ENCODE assay signal across 10 cellular contexts in genomic region chr5:141835928-141836667, GRCh38. TPM values are rescaled to one million over a fixed set of nuclear protein-coding genes. Genes with fewer than 3 reads are reported as not detected.
DNase-seq lines count a peak whose midpoint lies in the region; ATAC-seq and TF ChIP-seq lines count a peak whose summit lies in the region.
"Had no signal": no experiment of that assay in that cellular context is flagged by ENCODE, and none has a peak within 500 bp of the region (broad histone marks: within the 10 kb centered on the region; RNA-seq: fewer than 3 reads in every experiment).

No MANE protein-coding gene starts in this region.

- no peaks in the 10 kb centered on the region for H3K9me3 Mint-ChIP-seq in activated naive CD8-positive, alpha-beta T cell (ENCODE audit: low read depth)
- no peaks in the 10 kb centered on the region for H3K9me3 Mint-ChIP-seq in activated naive CD8-positive, alpha-beta T cell treated with anti-CD3 and anti-CD28 coated beads, Interleukin-2, amount 50 U/mL, for 24 hours
- H3K9me3 Mint-ChIP-seq in endothelial cell (ENCODE audit: unreplicated experiment) = no peaks in the 10 kb centered on the region
- H3K9me3 Mint-ChIP-seq in naive thymus-derived CD4-positive, alpha-beta T cell = peaks cover 0 to 5% (median 0%) of the 10 kb centered on the region in 11 donors

- POLR2A ChIA-PET in naive thymus-derived CD4-positive, alpha-beta T cell (lab: Charles Lee) = no interaction called here

- H3K9me3 ChIP-seq in naive thymus-derived CD4-positive, alpha-beta T cell (ENCODE audit: control insufficient read depth in 2 of 3, low read length in 3 of 3) = no peaks in the 10 kb centered on the region
- H3K9me3 ChIP-seq in aorta (ENCODE audit: control insufficient read depth, low read length) = no peaks in the 10 kb centered on the region

- no peaks in the 10 kb centered on the region for H3K36me3 ChIP-seq in naive thymus-derived CD4-positive, alpha-beta T cell (ENCODE audit: control insufficient read depth in 2 of 3, insufficient read depth in 3 of 3, low read length in 3 of 3)
- H3K36me3 ChIP-seq in aorta (ENCODE audit: control insufficient read depth in 1 of 2, insufficient read depth in 2 of 2, low read length in 1 of 2) = no peaks in the 10 kb centered on the region
- H3K36me3 ChIP-seq: cardiac muscle cell had no signal

- intact Hi-C loops in naive thymus-derived CD4-positive, alpha-beta T cell (cut with micrococcal nuclease) = loop anchor here in 1 of 2 donors (1.0 kb wide), 1 partner anchor 13 kb away; no protein-coding TSS in a partner anchor
- intact Hi-C loops in aorta (cut with DNase I) = no loop called here

- H3K4me3 Mint-ChIP-seq in activated naive CD8-positive, alpha-beta T cell = peak overlapping the region; percentile 52
- no peak overlapping the region for H3K4me3 Mint-ChIP-seq in activated naive CD8-positive, alpha-beta T cell treated with anti-CD3 and anti-CD28 coated beads, Interleukin-2, amount 50 U/mL, for 24 hours
- H3K4me3 Mint-ChIP-seq in endothelial cell (ENCODE audit: unreplicated experiment) = peak overlapping the region; percentile 14
- H3K4me3 Mint-ChIP-seq in naive thymus-derived CD4-positive, alpha-beta T cell = peak overlapping the region in 7 of 10 donors; percentile 2 to 67 (median 48)

- in situ Hi-C loops in ACHN (cut with HindIII; ENCODE audit: low pct_ligation_motif_present, low pct_unique_long_range_greater_than_20kb, low sequenced_read_pairs) = no loop called here

- 10 to 14% methylated on average over 13 of the region's 13 CpGs for WGBS in aorta, 2 donors

- H3K27me3 Mint-ChIP-seq in activated naive CD8-positive, alpha-beta T cell = no peaks in the 10 kb centered on the region
- H3K27me3 Mint-ChIP-seq in activated naive CD8-positive, alpha-beta T cell treated with anti-CD3 and anti-CD28 coated beads, Interleukin-2, amount 50 U/mL, for 24 hours = no peaks in the 10 kb centered on the region
- H3K27me3 Mint-ChIP-seq in endothelial cell (ENCODE audit: unreplicated experiment) = peaks cover 9% of the 10 kb centered on the region
- peaks cover 0 to 13% (median 1%) of the 10 kb centered on the region in 5 donors for H3K27me3 Mint-ChIP-seq in naive thymus-derived CD4-positive, alpha-beta T cell

- H3K4me3 ChIP-seq in naive thymus-derived CD4-positive, alpha-beta T cell (ENCODE audit: low read length) = no peak overlapping the region
- H3K4me3 ChIP-seq in aorta (ENCODE audit: low read length in 2 of 2) = no peak overlapping the region
- H3K4me3 ChIP-seq: cardiac muscle cell, hepatocyte had no signal

- CTCF ChIA-PET in naive thymus-derived CD4-positive, alpha-beta T cell (lab: Charles Lee) = interaction anchor here (0.6 to 1.2 kb wide), 2 partner anchors 76 to 144 kb away, joined by 4 to 6 read pairs; no protein-coding TSS in a partner anchor

- no peaks in the 10 kb centered on the region for H3K36me3 Mint-ChIP-seq in activated naive CD8-positive, alpha-beta T cell
- no peaks in the 10 kb centered on the region for H3K36me3 Mint-ChIP-seq in activated naive CD8-positive, alpha-beta T cell treated with anti-CD3 and anti-CD28 coated beads, Interleukin-2, amount 50 U/mL, for 24 hours (ENCODE audit: low read depth)
- peaks cover 8% of the 10 kb centered on the region for H3K36me3 Mint-ChIP-seq in endothelial cell (ENCODE audit: low read depth, unreplicated experiment)
- H3K36me3 Mint-ChIP-seq in naive thymus-derived CD4-positive, alpha-beta T cell = no peaks in the 10 kb centered on the region

- H3K27ac Mint-ChIP-seq in activated naive CD8-positive, alpha-beta T cell = no peak overlapping the region
- H3K27ac Mint-ChIP-seq in activated naive CD8-positive, alpha-beta T cell treated with anti-CD3 and anti-CD28 coated beads, Interleukin-2, amount 50 U/mL, for 24 hours = no peak overlapping the region
- peak overlapping the region; percentile 97 for H3K27ac Mint-ChIP-seq in endothelial cell (ENCODE audit: unreplicated experiment)
- H3K27ac Mint-ChIP-seq in naive thymus-derived CD4-positive, alpha-beta T cell = peak overlapping the region in 1 of 9 donors; percentile 20

- ATAC-seq in activated naive CD8-positive, alpha-beta T cell treated with anti-CD3 and anti-CD28 coated beads, Interleukin-2, amount 50 U/mL, for 24 hours = no peak
- no peak for ATAC-seq in naive thymus-derived CD4-positive, alpha-beta T cell
- ATAC-seq in aorta (ENCODE audit: low FRiP score) (peak; percentile 24), GM18870 (IDR thresholded peaks at IDR 0.05; ENCODE audit: unreplicated experiment) (no peak)

- no peak for TF ChIP-seq CTCF in endothelial cell (IDR thresholded peaks at IDR 0.05; ENCODE audit: unreplicated experiment)

- no peak for DNase-seq in activated naive CD8-positive, alpha-beta T cell treated with anti-CD3 and anti-CD28 coated beads, Interleukin-2, amount 50 U/mL, for 24 hours
- no peak for DNase-seq in endothelial cell (ENCODE audit: low spot score)
- no peak for DNase-seq in naive thymus-derived CD4-positive, alpha-beta T cell
- no peak for DNase-seq in aorta
- no peak for DNase-seq in activated gamma-delta T cell (lab: John Stamatoyannopoulos, UW)
- no peak for DNase-seq in ACHN

- no peak overlapping the region for H3K27ac ChIP-seq in naive thymus-derived CD4-positive, alpha-beta T cell (ENCODE audit: low read depth, low read length)
- H3K27ac ChIP-seq in aorta (ENCODE audit: low read depth in 1 of 2, low read length in 2 of 2) = no peak overlapping the region
- H3K27ac ChIP-seq: cardiac muscle cell, hepatocyte had no signal

- peaks cover 13% of the 10 kb centered on the region for H3K4me1 Mint-ChIP-seq in activated naive CD8-positive, alpha-beta T cell (ENCODE audit: low read depth)
- peaks cover 18% of the 10 kb centered on the region for H3K4me1 Mint-ChIP-seq in activated naive CD8-positive, alpha-beta T cell treated with anti-CD3 and anti-CD28 coated beads, Interleukin-2, amount 50 U/mL, for 24 hours
- peaks cover 68% of the 10 kb centered on the region for H3K4me1 Mint-ChIP-seq in endothelial cell (ENCODE audit: unreplicated experiment)
- H3K4me1 Mint-ChIP-seq in naive thymus-derived CD4-positive, alpha-beta T cell = peaks cover 9 to 21% (median 17%) of the 10 kb centered on the region in 7 donors

- H3K4me1 ChIP-seq in naive thymus-derived CD4-positive, alpha-beta T cell (ENCODE audit: control insufficient read depth in 2 of 2, insufficient read depth in 2 of 2, low read length in 2 of 2) = peaks cover 0 to 12% of the 10 kb centered on the region in 2 donors
- no peaks in the 10 kb centered on the region for H3K4me1 ChIP-seq in aorta (ENCODE audit: control insufficient read depth in 1 of 2, insufficient read depth in 2 of 2, low read length in 2 of 2)

- no peaks in the 10 kb centered on the region for H3K27me3 ChIP-seq in naive thymus-derived CD4-positive, alpha-beta T cell (ENCODE audit: control insufficient read depth in 2 of 2, insufficient read depth in 2 of 2, low read length in 2 of 2)
- no peaks in the 10 kb centered on the region for H3K27me3 ChIP-seq in aorta (ENCODE audit: control insufficient read depth in 1 of 2, insufficient read depth in 2 of 2, low read length in 1 of 2)
- H3K27me3 ChIP-seq: hepatocyte had no signal

RNA-seq across cellular contexts. Expression of gene PCDH1, which starts 42.1 kb away (rescaled TPM):
- total RNA-seq in endothelial cell (ENCODE audit: unreplicated experiment) = 140 TPM
- 1 to 10 TPM in 1 of 5 experiments, under 1 TPM in 1, not detected in 3; 0.53 to 3.2 TPM for total RNA-seq in naive thymus-derived CD4-positive, alpha-beta T cell
- polyA plus RNA-seq in naive thymus-derived CD4-positive, alpha-beta T cell = under 1 TPM in 1 of 2 donors, not detected in 1; 0.05 TPM
- total RNA-seq in aorta = 10 to 100 TPM; 29.4 to 41.9 TPM
- polyA plus RNA-seq in aorta = 1 to 10 TPM; 1.4 to 2.5 TPM

Comparison
In these comparisons a context has a peak if more than half of its experiments do, and no peak if none do; other contexts are left out.
1. RNA of gene PCDH1, which starts 42.1 kb away (total RNA-seq): 140 TPM in endothelial cell (single experiment) and 29.4 to 41.9 TPM in aorta; 0.53 to 3.2 TPM in naive thymus-derived CD4-positive, alpha-beta T cell; every median in the first group is over 4 times any median in the second.